8 cellular contexts compared by ENCODE assay signal in the genomic region with DNA sequence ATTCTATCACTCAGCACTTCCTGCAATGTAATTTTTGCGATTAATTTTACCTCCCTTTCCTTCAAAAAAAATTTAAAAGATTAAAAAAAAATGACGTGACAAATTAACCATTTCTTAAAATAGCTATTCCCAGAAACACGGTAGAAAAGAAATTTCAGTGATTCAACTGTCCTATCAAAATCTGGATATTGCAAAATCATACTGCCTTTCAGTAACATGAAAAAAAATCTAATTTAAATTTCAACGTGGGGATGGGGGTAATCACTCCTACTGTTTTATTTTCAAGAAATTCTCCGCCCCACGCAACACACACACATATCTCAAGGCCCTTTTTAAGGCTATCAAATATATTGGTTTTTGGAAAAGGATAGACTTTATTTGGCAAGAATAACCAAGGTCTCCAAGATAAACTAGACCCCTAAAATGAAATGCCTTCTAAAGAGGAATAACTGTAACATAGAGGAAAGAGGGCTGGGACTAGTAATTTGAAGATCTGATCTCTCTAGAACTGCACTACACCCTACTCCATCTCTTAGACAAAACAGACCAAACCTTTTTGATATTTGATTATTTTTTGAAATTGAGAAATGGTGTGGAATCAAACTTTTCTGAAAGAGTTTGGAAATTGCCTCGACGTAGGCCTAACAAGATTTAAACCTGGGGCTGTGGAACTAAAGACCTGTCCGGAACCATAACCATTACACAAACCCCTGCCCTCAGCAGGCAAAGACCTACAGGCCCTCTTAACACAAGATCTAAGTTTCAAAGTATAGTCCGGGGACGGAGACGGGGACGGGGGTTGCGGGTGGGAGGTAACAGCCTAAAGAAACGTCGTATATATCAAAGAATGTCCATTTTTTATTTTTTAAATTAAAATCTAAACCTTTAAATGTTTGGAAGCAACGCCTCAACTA. TPM values are rescaled to one million over a fixed set of nuclear protein-coding genes. Genes with fewer than 3 reads are reported as not detected.
DNase-seq lines count a peak whose midpoint lies in the region; ATAC-seq and TF ChIP-seq lines count a peak whose summit lies in the region.

No MANE protein-coding gene starts in this region.

- peak overlapping the region; percentile 94 to 99 (median 97) for H3K4me3 Mint-ChIP-seq in brain

- DNase-seq in DMS114 treated with DMSO at 0.1 percent for 48 hours (lab: John Stamatoyannopoulos, UW; ENCODE audit: unreplicated experiment) (peak; percentile 40), kidney epithelial cell (ENCODE audit: low read depth) (no peak), substantia nigra (lab: John Stamatoyannopoulos, UW) (peak in 7 of 49 donors; percentile 0 to 48 (median 22))

- H3K27me3 ChIP-seq in kidney epithelial cell (ENCODE audit: control insufficient read depth, insufficient read depth, low read length) = no peaks in the 10 kb centered on the region

- no peaks in the 10 kb centered on the region for H3K27me3 Mint-ChIP-seq in brain

- H3K4me1 Mint-ChIP-seq in brain = peaks cover 40% of the 10 kb centered on the region

- H3K36me3 ChIP-seq in KOPT-K1 (ENCODE audit: insufficient read depth, low read length) = no peaks in the 10 kb centered on the region
- no peaks in the 10 kb centered on the region for H3K36me3 ChIP-seq in kidney epithelial cell (ENCODE audit: control insufficient read depth, insufficient read depth, low read length)

- peak overlapping the region; percentile 92 to 100 (median 98) for H3K27ac Mint-ChIP-seq in brain

- ATAC-seq in HG03095 (IDR thresholded peaks at IDR 0.05; ENCODE audit: unreplicated experiment) = no peak
- no peak for ATAC-seq in HG03159 (IDR thresholded peaks at IDR 0.05; ENCODE audit: unreplicated experiment)
- no peak for ATAC-seq in HG03571 (IDR thresholded peaks at IDR 0.05; ENCODE audit: unreplicated experiment)

- peaks cover 32% of the 10 kb centered on the region for H3K36me3 Mint-ChIP-seq in brain

- H3K4me3 ChIP-seq in kidney epithelial cell (ENCODE audit: low read depth, low read length) = peak overlapping the region; percentile 88

- TF ChIP-seq CTCF in brain (conservative IDR thresholded peaks at IDR 0.05) (no peak), kidney epithelial cell (IDR thresholded peaks at IDR 0.05; ENCODE audit: insufficient read depth, low read length, poor library complexity, severe bottlenecking) (no peak)

- no peaks in the 10 kb centered on the region for H3K9me3 ChIP-seq in KOPT-K1 (ENCODE audit: insufficient read depth, low read length, poor library complexity, severe bottlenecking)

- H3K27ac ChIP-seq in KOPT-K1 (ENCODE audit: low read depth, low read length, poor library complexity, severe bottlenecking) (peak overlapping the region; percentile 73), substantia nigra (ENCODE audit: low read depth, low read length, poor library complexity, severe bottlenecking) (peak overlapping the region; percentile 95)

- H3K9me3 Mint-ChIP-seq in brain = peaks cover 0 to 5% (median 0%) of the 10 kb centered on the region in 5 experiments

RNA-seq across cellular contexts. Expression of gene ARNT, which starts 0.9 kb away (rescaled TPM):
- 25.3 TPM for polyA plus RNA-seq in brain (ENCODE audit: insufficient read depth, low read depth, low replicate concordance)
- 17.5 and 24.3 TPM in 2 replicates for total RNA-seq in kidney epithelial cell

RNA-seq across cellular contexts. Expression of gene CTXND2, which starts 11.5 kb away (rescaled TPM):
- not detected for polyA plus RNA-seq in brain (ENCODE audit: insufficient read depth, low read depth, low replicate concordance)
- not detected in 2 replicates for total RNA-seq in kidney epithelial cell

RNA-seq across cellular contexts. Expression of gene SETDB1, which starts 50.7 kb away (rescaled TPM):
- polyA plus RNA-seq in brain (ENCODE audit: insufficient read depth, low read depth, low replicate concordance) = 46.6 TPM
- 24.2 and 25.5 TPM in 2 replicates for total RNA-seq in kidney epithelial cell
